13 cellular contexts compared by ENCODE assay signal in the genomic region with DNA sequence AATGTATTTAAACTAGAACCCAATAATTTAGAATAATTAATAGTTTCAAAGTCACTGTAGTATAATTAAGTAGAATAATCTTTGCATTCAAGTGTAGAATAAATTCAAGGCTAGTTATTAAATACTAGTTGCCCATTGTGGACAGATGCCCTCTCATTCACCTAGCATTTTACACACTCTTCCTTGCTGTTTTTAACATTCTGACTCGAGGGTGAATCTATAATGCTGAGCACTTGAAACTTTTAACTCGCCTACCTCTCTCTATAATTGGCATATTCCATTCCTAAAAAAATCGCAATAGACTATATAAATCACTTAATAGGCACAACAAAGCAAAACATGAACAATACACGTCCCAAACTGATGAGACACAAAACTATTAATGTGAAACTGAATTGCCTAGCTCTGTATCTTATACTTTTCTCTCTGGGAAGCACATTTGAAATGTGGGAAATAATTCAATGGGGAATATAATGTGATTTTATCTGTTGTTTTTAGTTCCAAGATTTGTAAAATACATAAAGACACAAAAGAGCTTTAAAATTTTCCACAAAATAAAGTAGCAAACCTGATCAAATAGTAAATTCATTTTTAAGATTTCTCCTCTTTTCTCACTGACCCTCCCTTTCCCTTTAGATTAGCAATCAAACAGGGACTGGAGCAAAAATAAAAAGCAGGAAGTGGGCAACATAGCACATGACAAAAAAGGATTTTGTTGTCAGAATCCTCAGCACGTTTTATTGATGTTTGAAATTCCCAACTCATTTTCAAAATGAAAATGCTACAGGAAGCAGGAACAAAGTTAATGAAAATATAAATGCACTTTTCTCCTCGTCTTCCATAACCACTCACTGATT.
A peak's percentile ranks its signal among the peaks of the same experiment; 100 is the strongest.
DNase-seq lines count a peak whose midpoint lies in the region; ATAC-seq and FAIRE-seq lines count a peak whose summit lies in the region.
"Had no signal": no experiment of that assay in that cellular context is flagged by ENCODE, and none has a peak within 500 bp of the region (broad histone marks: within the 10 kb centered on the region; RNA-seq: fewer than 3 reads in every experiment).

No MANE protein-coding gene starts in this region.

- H3K9ac ChIP-seq in duodenal mucosa (ENCODE audit: low read depth in 1 of 2, low read length in 2 of 2), result peak overlapping the region; percentile 24 to 48
- no peak overlapping the region for H3K9ac ChIP-seq in rectal smooth muscle tissue (ENCODE audit: low read length)

- H3K36me3 ChIP-seq in duodenal mucosa (ENCODE audit: control insufficient read depth in 1 of 2, insufficient read depth in 2 of 2, low read length in 2 of 2) (no peaks in the 10 kb centered on the region), rectal smooth muscle tissue (ENCODE audit: control insufficient read depth, insufficient read depth, low read length) (no peaks in the 10 kb centered on the region)
- H3K36me3 ChIP-seq: prostate gland had no signal

- H3K27ac ChIP-seq in duodenal mucosa (ENCODE audit: low read depth, low read length), result no peak overlapping the region
- no peak overlapping the region for H3K27ac ChIP-seq in rectal smooth muscle tissue (ENCODE audit: low read depth, low read length)

- H3K27me3 ChIP-seq in duodenal mucosa (ENCODE audit: control insufficient read depth in 1 of 2, insufficient read depth in 2 of 2, low read length in 2 of 2) (no peaks in the 10 kb centered on the region), rectal smooth muscle tissue (ENCODE audit: control insufficient read depth, insufficient read depth, low read length) (no peaks in the 10 kb centered on the region)

- FAIRE-seq in GM18507 (lab: Jason Lieb, UNC), result peak; percentile 60
- FAIRE-seq: G401.6 had no signal

- peaks cover 10 to 18% of the 10 kb centered on the region in 2 donors for H3K4me1 ChIP-seq in duodenal mucosa (ENCODE audit: control insufficient read depth in 1 of 2, insufficient read depth in 2 of 2, low read length in 2 of 2)
- H3K4me1 ChIP-seq in rectal smooth muscle tissue (ENCODE audit: control insufficient read depth, insufficient read depth, low read length), result no peaks in the 10 kb centered on the region
- H3K4me1 ChIP-seq: prostate gland had no signal

- DNase-seq in GM18507 (ENCODE audit: extremely low spot score, insufficient read length, low read depth), result no peak
- DNase-seq in NCI-H1092 (lab: John Stamatoyannopoulos, UW), result no peak
- no peak for DNase-seq in NCI-H1694 treated with DMSO at 0.1 percent for 48 hours (lab: John Stamatoyannopoulos, UW)
- DNase-seq in NCI-H1048 (lab: John Stamatoyannopoulos, UW), result no peak
- DNase-seq in Kasumi-1 (lab: John Stamatoyannopoulos, UW), result no peak
- DNase-seq: activated T-cell treated with anti-CD3 and anti-CD28 coated beads, Interleukin-2, amount 50 U/mL, for 4 hours; SHP77 treated with DMSO at 0.1 percent for 48 hours had no signal

- ATAC-seq in HG03432 (IDR thresholded peaks at IDR 0.05; ENCODE audit: unreplicated experiment), result peak; percentile 27
- ATAC-seq: activated T-cell treated with anti-CD3 and anti-CD28 coated beads, Interleukin-2, amount 50 U/mL, for 4 hours; HCT116 had no signal

- H3K4me3 ChIP-seq in duodenal mucosa (ENCODE audit: low read depth in 1 of 2, low read length in 2 of 2), result peak overlapping the region; percentile 55 to 64
- peak overlapping the region; percentile 38 for H3K4me3 ChIP-seq in rectal smooth muscle tissue (ENCODE audit: low read length)

- no peaks in the 10 kb centered on the region for H3K9me3 ChIP-seq in duodenal mucosa (ENCODE audit: control insufficient read depth in 1 of 2, low read length in 2 of 2)
- H3K9me3 ChIP-seq: prostate gland had no signal
